ENCODE assay signal across 11 cellular contexts in genomic region chr6:57262901-57263694, GRCh38. TPM values are rescaled to one million over a fixed set of nuclear protein-coding genes. Genes with fewer than 3 reads are reported as not detected.
DNase-seq lines count a peak whose midpoint lies in the region; ATAC-seq and TF ChIP-seq lines count a peak whose summit lies in the region.
"Had no signal": no experiment of that assay in that cellular context is flagged by ENCODE, and none has a peak within 500 bp of the region (broad histone marks: within the 10 kb centered on the region; RNA-seq: fewer than 3 reads in every experiment).

No MANE protein-coding gene starts in this region.

- H3K36me3 ChIP-seq in mucosa of descending colon (ENCODE audit: low read depth), result no peaks in the 10 kb centered on the region
- H3K36me3 ChIP-seq in tibial nerve, result no peaks in the 10 kb centered on the region
- no peaks in the 10 kb centered on the region for H3K36me3 ChIP-seq in CD4-positive, alpha-beta memory T cell (ENCODE audit: insufficient read depth, low read length)

- H3K27me3 ChIP-seq in tibial nerve, result no peaks in the 10 kb centered on the region
- no peaks in the 10 kb centered on the region for H3K27me3 ChIP-seq in CD4-positive, alpha-beta memory T cell (ENCODE audit: insufficient read depth, low read length)

- intact Hi-C loops in mucosa of descending colon (cut with DNase I, micrococcal nuclease), result no loop called here
- intact Hi-C loops in CD4-positive, alpha-beta memory T cell (cut with micrococcal nuclease), result no loop called here

- H3K9me3 ChIP-seq in mucosa of descending colon (no peaks in the 10 kb centered on the region), tibial nerve (no peaks in the 10 kb centered on the region)
- no peaks in the 10 kb centered on the region for H3K9me3 ChIP-seq in CD4-positive, alpha-beta memory T cell (ENCODE audit: control insufficient read depth in 1 of 2, low read length in 2 of 2)
- H3K9me3 ChIP-seq: A549 had no signal

- no peaks in the 10 kb centered on the region for H3K27me3 Mint-ChIP-seq in activated T-cell treated with anti-CD3 and anti-CD28 coated beads, Interleukin-2, amount 50 U/mL, for 4 hours (ENCODE audit: low read depth)
- H3K27me3 Mint-ChIP-seq in activated T-cell treated with anti-CD3 and anti-CD28 coated beads, Interleukin-2, amount 50 U/mL, for 24 hours, result peaks cover 11% of the 10 kb centered on the region
- H3K27me3 Mint-ChIP-seq in CD4-positive, alpha-beta memory T cell, result peaks cover 5 to 6% of the 10 kb centered on the region in 2 donors

- H3K4me3 ChIP-seq in choroid plexus epithelial cell (ENCODE audit: low read depth, low read length) (no peak overlapping the region), mucosa of descending colon (no peak overlapping the region), tibial nerve (no peak overlapping the region)
- H3K4me3 ChIP-seq in CD4-positive, alpha-beta memory T cell (ENCODE audit: low read length in 2 of 2), result no peak overlapping the region
- H3K4me3 ChIP-seq: A549 had no signal

- no peak overlapping the region for H3K27ac Mint-ChIP-seq in activated T-cell treated with anti-CD3 and anti-CD28 coated beads, Interleukin-2, amount 50 U/mL, for 24 hours
- peak overlapping the region in 1 of 7 donors; percentile 66 for H3K27ac Mint-ChIP-seq in CD4-positive, alpha-beta memory T cell

- TF ChIP-seq POLR2A in tibial nerve (IDR thresholded peaks at IDR 0.05), result no peak

- POLR2A ChIA-PET in CD4-positive, alpha-beta memory T cell (lab: Charles Lee; ENCODE audit: partially characterized antibody), result no interaction called here

- no peaks in the 10 kb centered on the region for H3K9me3 Mint-ChIP-seq in activated T-cell treated with anti-CD3 and anti-CD28 coated beads, Interleukin-2, amount 50 U/mL, for 4 hours
- H3K9me3 Mint-ChIP-seq in activated T-cell treated with anti-CD3 and anti-CD28 coated beads, Interleukin-2, amount 50 U/mL, for 24 hours, result no peaks in the 10 kb centered on the region
- no peaks in the 10 kb centered on the region for H3K9me3 Mint-ChIP-seq in CD4-positive, alpha-beta memory T cell

- H3K4me3 Mint-ChIP-seq in activated T-cell treated with anti-CD3 and anti-CD28 coated beads, Interleukin-2, amount 50 U/mL, for 4 hours, result no peak overlapping the region
- no peak overlapping the region for H3K4me3 Mint-ChIP-seq in activated T-cell treated with anti-CD3 and anti-CD28 coated beads, Interleukin-2, amount 50 U/mL, for 24 hours
- no peak overlapping the region for H3K4me3 Mint-ChIP-seq in CD4-positive, alpha-beta memory T cell

- H3K4me1 Mint-ChIP-seq in activated T-cell treated with anti-CD3 and anti-CD28 coated beads, Interleukin-2, amount 50 U/mL, for 4 hours (ENCODE audit: low read depth), result peaks cover 7% of the 10 kb centered on the region
- peaks cover 26% of the 10 kb centered on the region for H3K4me1 Mint-ChIP-seq in activated T-cell treated with anti-CD3 and anti-CD28 coated beads, Interleukin-2, amount 50 U/mL, for 24 hours (ENCODE audit: low read depth)
- peaks cover 0 to 3% (median 0%) of the 10 kb centered on the region in 4 donors for H3K4me1 Mint-ChIP-seq in CD4-positive, alpha-beta memory T cell

- DNase-seq in activated T-cell treated with anti-CD3 and anti-CD28 coated beads, Interleukin-2, amount 50 U/mL, for 4 hours, result no peak
- DNase-seq in activated T-cell treated with anti-CD3 and anti-CD28 coated beads, Interleukin-2, amount 50 U/mL, for 24 hours, result no peak
- peak; percentile 94 for DNase-seq in choroid plexus epithelial cell (ENCODE audit: low read depth)
- DNase-seq in mucosa of descending colon, result no peak
- DNase-seq in tibial nerve (ENCODE audit: low spot score in 2 of 2), result peak in 1 of 2 donors; percentile 16
- DNase-seq in CD4-positive, alpha-beta memory T cell, result no peak
- no peak for DNase-seq in cerebellum (ENCODE audit: low spot score)
- DNase-seq: NCI-H1048, RPMI8226 had no signal

- no peaks in the 10 kb centered on the region for H3K36me3 Mint-ChIP-seq in activated T-cell treated with anti-CD3 and anti-CD28 coated beads, Interleukin-2, amount 50 U/mL, for 4 hours (ENCODE audit: insufficient read depth)
- no peaks in the 10 kb centered on the region for H3K36me3 Mint-ChIP-seq in activated T-cell treated with anti-CD3 and anti-CD28 coated beads, Interleukin-2, amount 50 U/mL, for 24 hours (ENCODE audit: low read depth)
- H3K36me3 Mint-ChIP-seq in CD4-positive, alpha-beta memory T cell, result no peaks in the 10 kb centered on the region

- TF ChIP-seq EP300 in tibial nerve (IDR thresholded peaks at IDR 0.05), result peak in 1 of 2 donors; percentile 45

- CTCF ChIA-PET in CD4-positive, alpha-beta memory T cell (lab: Charles Lee; ENCODE audit: partially characterized antibody), result no interaction called here

- 55 to 57% methylated on average over 3 of the region's 3 CpGs for WGBS in tibial nerve, 2 donors

- TF ChIP-seq CTCF in choroid plexus epithelial cell (conservative IDR thresholded peaks at IDR 0.05; ENCODE audit: low read depth, low read length), result no peak
- no peak for TF ChIP-seq CTCF in mucosa of descending colon (IDR thresholded peaks at IDR 0.05)
- TF ChIP-seq CTCF in tibial nerve (IDR thresholded peaks at IDR 0.05), result no peak

- no peaks in the 10 kb centered on the region for H3K4me1 ChIP-seq in mucosa of descending colon (ENCODE audit: low read depth)
- H3K4me1 ChIP-seq in tibial nerve, result peaks cover 0 to 35% (median 7%) of the 10 kb centered on the region in 4 donors
- H3K4me1 ChIP-seq in CD4-positive, alpha-beta memory T cell (ENCODE audit: insufficient read depth, low read length), result no peaks in the 10 kb centered on the region

- peak overlapping the region; percentile 5 to 71 (median 48) for H3K27ac ChIP-seq in tibial nerve
- H3K27ac ChIP-seq in CD4-positive, alpha-beta memory T cell (ENCODE audit: low read depth, low read length), result no peak overlapping the region

- peak; percentile 11 to 32 for ATAC-seq in activated T-cell treated with anti-CD3 and anti-CD28 coated beads, Interleukin-2, amount 50 U/mL, for 4 hours
- ATAC-seq in mucosa of descending colon (peak; percentile 49), HG03460 (IDR thresholded peaks at IDR 0.05; ENCODE audit: unreplicated experiment) (no peak)
- ATAC-seq: A549 had no signal

RNA-seq across cellular contexts. Expression of gene RAB23, which starts 41.0 kb away (rescaled TPM):
- 1 to 10 TPM; 1.5 to 2.2 (median 2.0) TPM for total RNA-seq in activated T-cell treated with anti-CD3 and anti-CD28 coated beads, Interleukin-2, amount 50 U/mL, for 4 hours
- total RNA-seq in mucosa of descending colon (100 to 1,000 TPM in 1 of 3 donors, 1 to 10 TPM in 2; 2.9 to 109 (median 8.7) TPM), tibial nerve (10 to 100 TPM; 17.1 to 26.8 (median 20.1) TPM), cerebellum (21.2 TPM)
- 1 to 10 TPM; 1.4 to 1.6 TPM for total RNA-seq in CD4-positive, alpha-beta memory T cell
- polyA plus RNA-seq in CD4-positive, alpha-beta memory T cell, result 1 to 10 TPM; 1.3 TPM

RNA-seq across cellular contexts. Expression of gene PRIM2, which starts 54.3 kb away (rescaled TPM):
- 10 to 100 TPM; 27.8 to 31.8 (median 29.1) TPM for total RNA-seq in activated T-cell treated with anti-CD3 and anti-CD28 coated beads, Interleukin-2, amount 50 U/mL, for 4 hours
- 10 to 100 TPM; 11.7 to 16.9 (median 12.7) TPM for total RNA-seq in mucosa of descending colon
- total RNA-seq in tibial nerve, result 10 to 100 TPM in 2 of 4 donors, 1 to 10 TPM in 2; 8.4 to 12.9 (median 10.0) TPM
- 10 to 100 TPM; 12.0 to 12.8 TPM for total RNA-seq in CD4-positive, alpha-beta memory T cell
- 1 to 10 TPM; 8.3 to 8.8 TPM for polyA plus RNA-seq in CD4-positive, alpha-beta memory T cell
- total RNA-seq in cerebellum, result 26.1 TPM
